ENCODE assay signal across 8 cellular contexts in the genomic region with DNA sequence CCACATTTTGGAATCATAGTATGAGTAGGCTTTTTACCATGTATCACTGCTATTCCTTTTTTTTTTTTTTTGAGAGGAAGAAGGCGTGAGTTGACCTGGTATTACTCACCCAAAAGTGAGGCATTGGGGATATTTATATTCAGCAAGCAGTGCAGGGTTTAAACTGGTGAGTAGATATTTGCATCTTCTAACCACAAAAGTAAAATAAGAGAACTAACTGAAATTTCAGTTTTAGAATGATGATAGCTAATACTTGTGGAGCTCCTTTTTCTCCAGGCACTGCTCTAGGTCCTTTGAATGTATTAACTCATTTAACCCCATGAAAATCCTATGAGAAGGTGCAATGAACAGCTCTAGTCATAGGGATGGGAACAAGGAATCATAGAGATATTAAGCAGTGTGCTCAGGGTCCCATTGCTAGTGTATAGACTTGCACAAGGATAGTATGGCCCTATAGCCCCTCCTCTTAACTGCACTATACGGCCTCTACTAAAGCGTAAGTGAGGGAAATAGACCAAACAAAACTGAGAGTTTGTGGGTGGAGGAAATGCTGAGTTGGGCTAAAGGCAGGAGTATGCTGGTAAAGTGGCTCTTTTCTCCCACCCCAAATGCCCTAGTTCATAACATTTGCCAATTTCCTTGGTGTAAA.
DNase-seq lines count a peak whose midpoint lies in the region; ATAC-seq and TF ChIP-seq lines count a peak whose summit lies in the region.

No MANE protein-coding gene starts in this region.

- H2AFZ ChIP-seq in trophoblast cell (ENCODE audit: insufficient read depth, low read length, poor library complexity): no peak overlapping the region
- no peak overlapping the region for H2AFZ ChIP-seq in smooth muscle cell (ENCODE audit: low read depth)

- H3K9me3 Mint-ChIP-seq in T-helper 2 cell treated with Interferon-gamma antibody and Interleukin-4, amounts not matched to agents 5 μg/mL and 100 μg/mL, for 36 hours: peaks cover 4% of the 10 kb centered on the region

- no peaks in the 10 kb centered on the region for H3K36me3 ChIP-seq in rectal smooth muscle tissue (ENCODE audit: control insufficient read depth, insufficient read depth, low read length)
- no peaks in the 10 kb centered on the region for H3K36me3 ChIP-seq in trophoblast cell (ENCODE audit: control insufficient read depth in 1 of 2, insufficient read depth in 2 of 2, low read length in 2 of 2)
- H3K36me3 ChIP-seq in smooth muscle cell (ENCODE audit: low read depth): no peaks in the 10 kb centered on the region

- ATAC-seq in GM19324 (IDR thresholded peaks at IDR 0.05; ENCODE audit: low FRiP score, unreplicated experiment): peak; percentile 69
- peak; percentile 67 for ATAC-seq in HG03159 (IDR thresholded peaks at IDR 0.05; ENCODE audit: unreplicated experiment)

- no peak overlapping the region for H4K91ac ChIP-seq in trophoblast cell (ENCODE audit: low read depth, low read length)

- H3K4ac ChIP-seq in trophoblast cell (ENCODE audit: low read depth, low read length): no peak overlapping the region

- no peak overlapping the region for H2AK5ac ChIP-seq in trophoblast cell (ENCODE audit: low read length)

- H3K4me2 ChIP-seq in trophoblast cell (ENCODE audit: low read length): no peak overlapping the region
- H3K4me2 ChIP-seq in smooth muscle cell: no peak overlapping the region

- H3K27ac Mint-ChIP-seq in T-helper 2 cell treated with Interferon-gamma antibody and Interleukin-4, amounts not matched to agents 5 μg/mL and 100 μg/mL, for 36 hours: peak overlapping the region; percentile 93

- H3K27ac ChIP-seq in rectal smooth muscle tissue (ENCODE audit: low read depth, low read length): no peak overlapping the region
- H3K27ac ChIP-seq in trophoblast cell (ENCODE audit: low read depth, low read length): no peak overlapping the region
- H3K27ac ChIP-seq in smooth muscle cell (ENCODE audit: low read depth): no peak overlapping the region

- H3K36me3 Mint-ChIP-seq in T-helper 2 cell treated with Interferon-gamma antibody and Interleukin-4, amounts not matched to agents 5 μg/mL and 100 μg/mL, for 36 hours (ENCODE audit: low read depth): peaks cover 7% of the 10 kb centered on the region

- no peak overlapping the region for H3K14ac ChIP-seq in trophoblast cell (ENCODE audit: low read length)

- H3F3A ChIP-seq in smooth muscle cell (ENCODE audit: low read depth): peaks cover 1% of the 10 kb centered on the region

- TF ChIP-seq CTCF in smooth muscle cell (IDR thresholded peaks at IDR 0.05; ENCODE audit: borderline replicate concordance, insufficient read depth, poor library complexity, severe bottlenecking): no peak

- H3K79me1 ChIP-seq in trophoblast cell (ENCODE audit: low read length): peaks cover 7% of the 10 kb centered on the region

- H3K23ac ChIP-seq in trophoblast cell (ENCODE audit: low read length): no peak overlapping the region

- WGBS in trophoblast cell (ENCODE audit: extremely low coverage, insufficient coverage, insufficient read length): no CpG with 5 or more reads among the region's 3 CpGs
- 74% methylated on average over 3 of the region's 3 CpGs for WGBS in smooth muscle cell (ENCODE audit: low lambda C conversion rate)

- H3K9ac ChIP-seq in rectal smooth muscle tissue (ENCODE audit: low read length): no peak overlapping the region
- H3K9ac ChIP-seq in trophoblast cell (ENCODE audit: low read length): no peak overlapping the region
- no peak overlapping the region for H3K9ac ChIP-seq in smooth muscle cell (ENCODE audit: low read depth)

- H3K4me3 Mint-ChIP-seq in T-helper 2 cell treated with Interferon-gamma antibody and Interleukin-4, amounts not matched to agents 5 μg/mL and 100 μg/mL, for 36 hours: peak overlapping the region; percentile 74

- H3K4me3 ChIP-seq in rectal smooth muscle tissue (ENCODE audit: low read length) (peak overlapping the region; percentile 15), trophoblast cell (ENCODE audit: low read depth, low read length) (no peak overlapping the region), smooth muscle cell (no peak overlapping the region)

- peaks cover 59% of the 10 kb centered on the region for H3K4me1 Mint-ChIP-seq in T-helper 2 cell treated with Interferon-gamma antibody and Interleukin-4, amounts not matched to agents 5 μg/mL and 100 μg/mL, for 36 hours (ENCODE audit: low read depth)

- no peak overlapping the region for H4K8ac ChIP-seq in trophoblast cell (ENCODE audit: low read depth, low read length)

- no peaks in the 10 kb centered on the region for H3K27me3 Mint-ChIP-seq in T-helper 2 cell treated with Interferon-gamma antibody and Interleukin-4, amounts not matched to agents 5 μg/mL and 100 μg/mL, for 36 hours (ENCODE audit: low read depth)

- no peak overlapping the region for H3K18ac ChIP-seq in trophoblast cell (ENCODE audit: low read length)

- H3K27me3 ChIP-seq in rectal smooth muscle tissue (ENCODE audit: control insufficient read depth, insufficient read depth, low read length) (no peaks in the 10 kb centered on the region), trophoblast cell (ENCODE audit: insufficient read depth, low read length) (no peaks in the 10 kb centered on the region), smooth muscle cell (ENCODE audit: low read depth) (no peaks in the 10 kb centered on the region)

- no peaks in the 10 kb centered on the region for H3K4me1 ChIP-seq in rectal smooth muscle tissue (ENCODE audit: control insufficient read depth, insufficient read depth, low read length)
- peaks cover 6 to 13% of the 10 kb centered on the region in 2 experiments for H3K4me1 ChIP-seq in trophoblast cell (ENCODE audit: control insufficient read depth in 1 of 2, insufficient read depth in 2 of 2, low read length in 2 of 2)
- H3K4me1 ChIP-seq in smooth muscle cell (ENCODE audit: low read depth): peaks cover 7% of the 10 kb centered on the region

- H2BK120ac ChIP-seq in trophoblast cell (ENCODE audit: insufficient read depth, low read length, poor library complexity): no peak overlapping the region

- no peak overlapping the region for H2BK12ac ChIP-seq in trophoblast cell (ENCODE audit: low read length)

- H4K12ac ChIP-seq in trophoblast cell (ENCODE audit: low read depth, low read length): no peak overlapping the region

- H3K9me3 ChIP-seq in trophoblast cell (ENCODE audit: insufficient read depth, low read depth, low read length) (no peaks in the 10 kb centered on the region), smooth muscle cell (replicated peaks; ENCODE audit: low read depth) (no peaks in the 10 kb centered on the region)

- no peaks in the 10 kb centered on the region for H4K20me1 ChIP-seq in smooth muscle cell (ENCODE audit: low read depth)

- DNase-seq in CD1c-positive myeloid dendritic cell (ENCODE audit: extremely low spot score): peak; percentile 88
- DNase-seq in T-helper 2 cell treated with Interferon-gamma antibody and Interleukin-4, amounts not matched to agents 5 μg/mL and 100 μg/mL, for 36 hours (ENCODE audit: low spot score): peak; percentile 59
- no peak for DNase-seq in trophoblast cell
- DNase-seq in smooth muscle cell (lab: John Stamatoyannopoulos, UW; ENCODE audit: unreplicated experiment): no peak
- DNase-seq in C1 segment of cervical spinal cord (lab: John Stamatoyannopoulos, UW): no peak

- no peak overlapping the region for H2BK5ac ChIP-seq in trophoblast cell (ENCODE audit: low read depth, low read length, poor library complexity)

- H3K79me2 ChIP-seq in trophoblast cell (ENCODE audit: control insufficient read depth, insufficient read depth, low read length, poor library complexity) (peaks cover 1% of the 10 kb centered on the region), smooth muscle cell (ENCODE audit: low read depth) (no peaks in the 10 kb centered on the region)

Comparison
In these comparisons a context has a peak if more than half of its experiments do, and no peak if none do; other contexts are left out.
1. DNase-seq: peak in CD1c-positive myeloid dendritic cell (single experiment) and T-helper 2 cell treated with Interferon-gamma antibody and Interleukin-4, amounts not matched to agents 5 μg/mL and 100 μg/mL, for 36 hours (single experiment); none in trophoblast cell (0 of 2), smooth muscle cell (single experiment) and C1 segment of cervical spinal cord (0 of 14).